In genomic region chr1:236829085-236829484, GRCh38 we compare ENCODE assay signal across 18 cellular contexts.
"Had no signal": no experiment of that assay in that cellular context is flagged by ENCODE, and none has a peak within 500 bp of the region (broad histone marks: within the 10 kb centered on the region; RNA-seq: fewer than 3 reads in every experiment).

No MANE protein-coding gene starts in this region.

- H3K9me3 ChIP-seq: heart left ventricle, lower lobe of right lung, ovary, right lobe of liver, spleen, tibial artery, upper lobe of right lung, vagina had no signal

- H3K27me3 ChIP-seq: dorsolateral prefrontal cortex, heart left ventricle, neural progenitor cell, ovary, right lobe of liver, spleen, tibial artery, upper lobe of right lung, vagina had no signal

- H3K4me3 ChIP-seq: coronary artery, dorsolateral prefrontal cortex, heart left ventricle, lower lobe of right lung, neural progenitor cell, ovary, right lobe of liver, spleen, tibial artery, upper lobe of right lung, vagina had no signal

- H3K4me2 ChIP-seq: neural progenitor cell had no signal

- H3K27ac ChIP-seq: coronary artery, dorsolateral prefrontal cortex, lower lobe of right lung, neural progenitor cell, ovary, right lobe of liver, spleen, tibial artery, upper lobe of right lung, vagina had no signal

- H3K36me3 ChIP-seq: ovary had no signal

- DNase-seq: dorsolateral prefrontal cortex; effector CD8-positive, alpha-beta T cell; heart left ventricle; hypothalamus; lower lobe of right lung; nucleus accumbens; ovary; right lobe of liver; spleen; stimulated activated CD4-positive, alpha-beta T cell treated with anti-CD3 and anti-CD28 coated beads, Interleukin-15, amount 100 ng/mL, for 24 hours; stimulated activated CD4-positive, alpha-beta T cell treated with anti-CD3 and anti-CD28 coated beads, Interleukin-1b, Interleukin-23, amount 100 ng/mL, for 48 hours; stimulated activated CD4-positive, alpha-beta T cell treated with anti-CD3 and anti-CD28 coated beads, Interleukin-4, amount 100 ng/mL, for 24 hours; tibial artery; upper lobe of right lung had no signal

- H2AFZ ChIP-seq: neural progenitor cell had no signal

- FAIRE-seq: frontal cortex had no signal

- H3K4me1 ChIP-seq: lower lobe of right lung, neural progenitor cell, spleen, tibial artery, upper lobe of right lung, vagina had no signal
